Comparison of ENCODE assay signal across 1 cellular context in genomic region chr4:150584198-150584593, GRCh38.
TF ChIP-seq lines count a peak whose summit lies in the region.

No MANE protein-coding gene starts in this region.

TF ChIP-seq in H1, 55 proteins besides CTCF, POLR2A, EP300 and RAD21 (continued from another document):
- TF ChIP-seq CHD7 (IDR thresholded peaks at IDR 0.05; ENCODE audit: insufficient replicate concordance, low read length) (no peak), ATF2 (IDR thresholded peaks at IDR 0.05; ENCODE audit: low read length) (0 out of 2 replicates have a peak, but pooled peaks have one; percentile 17), RBBP5 (IDR thresholded peaks at IDR 0.05; ENCODE audit: borderline replicate concordance, low read depth, low read length) (no peak)
